ENCODE assay signal across 9 cellular contexts in the genomic region with DNA sequence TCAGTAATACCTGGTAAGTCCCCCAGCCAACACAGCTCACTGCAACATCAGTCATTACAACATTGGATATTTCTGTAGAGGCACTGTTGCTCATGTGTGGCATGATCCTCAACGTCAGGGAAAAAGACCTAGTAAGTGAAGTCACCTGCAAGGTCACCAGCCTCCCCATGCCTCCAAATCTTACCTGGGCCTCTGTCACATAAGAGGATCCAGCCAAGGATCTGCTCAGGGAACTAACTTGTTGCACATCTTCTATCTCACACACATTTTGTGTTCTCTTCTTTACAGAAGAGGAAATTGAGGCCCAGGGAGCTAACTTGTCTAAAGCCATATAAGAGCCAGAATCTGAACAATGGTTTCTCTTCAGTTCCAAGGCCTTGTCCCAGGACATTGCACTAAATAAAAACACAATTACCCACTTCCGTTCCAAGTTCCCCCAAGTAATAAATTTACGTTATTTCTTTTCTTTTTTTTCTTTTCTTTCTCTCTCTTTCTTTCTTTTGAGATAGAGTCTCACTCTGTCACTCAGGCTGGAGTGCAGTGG. TPM values are rescaled to one million over a fixed set of nuclear protein-coding genes. Genes with fewer than 3 reads are reported as not detected.
A peak's percentile ranks its signal among the peaks of the same experiment; 100 is the strongest.
DNase-seq lines count a peak whose midpoint lies in the region; ATAC-seq and TF ChIP-seq lines count a peak whose summit lies in the region.
"Had no signal": no experiment of that assay in that cellular context is flagged by ENCODE, and none has a peak within 500 bp of the region (broad histone marks: within the 10 kb centered on the region; RNA-seq: fewer than 3 reads in every experiment).

No MANE protein-coding gene starts in this region.

- H3K4me3 Mint-ChIP-seq in Calu3 (ENCODE audit: low read depth, unreplicated experiment) = peak overlapping the region; percentile 84
- peak overlapping the region; percentile 81 for H3K4me3 Mint-ChIP-seq in endodermal cell
- peak overlapping the region; percentile 82 for H3K4me3 Mint-ChIP-seq in progenitor cell of endocrine pancreas (ENCODE audit: low read depth)

- H3K27ac ChIP-seq in endodermal cell (ENCODE audit: low read depth, low read length) = no peak overlapping the region

- no peak overlapping the region for H3K9ac ChIP-seq in endodermal cell (ENCODE audit: extremely low read depth, low read length, poor library complexity, severe bottlenecking)

- peak overlapping the region; percentile 86 for H3K27ac Mint-ChIP-seq in Calu3 (ENCODE audit: unreplicated experiment)
- H3K27ac Mint-ChIP-seq in endodermal cell = no peak overlapping the region
- H3K27ac Mint-ChIP-seq in progenitor cell of endocrine pancreas = no peak overlapping the region

- DNase-seq in Calu3 (no peak), OCI-M1 (lab: John Stamatoyannopoulos, UW) (peak; percentile 1), endodermal cell (no peak), progenitor cell of endocrine pancreas (ENCODE audit: low spot score, unreplicated experiment) (no peak), NCI-H1105 treated with DMSO at 0.1 percent for 48 hours (lab: John Stamatoyannopoulos, UW) (no peak), DMS53 (lab: John Stamatoyannopoulos, UW) (no peak)
- DNase-seq in stimulated activated CD4-positive, alpha-beta T cell treated with anti-CD3 and anti-CD28 coated beads, Interleukin-15, amount 100 ng/mL, for 24 hours = no peak
- DNase-seq: NCI-H510A had no signal

- peaks cover 12% of the 10 kb centered on the region for H3K36me3 ChIP-seq in endodermal cell (ENCODE audit: control insufficient read depth, insufficient read depth, low read length)

- no peaks in the 10 kb centered on the region for H3K4me1 ChIP-seq in endodermal cell (ENCODE audit: control insufficient read depth, insufficient read depth, low read length)

- H3K27me3 Mint-ChIP-seq in Calu3 (ENCODE audit: unreplicated experiment) (no peaks in the 10 kb centered on the region), endodermal cell (ENCODE audit: insufficient read depth) (no peaks in the 10 kb centered on the region), progenitor cell of endocrine pancreas (no peaks in the 10 kb centered on the region)

- H3K36me3 Mint-ChIP-seq in Calu3 (ENCODE audit: insufficient read depth, unreplicated experiment) = peaks cover 30% of the 10 kb centered on the region
- H3K36me3 Mint-ChIP-seq in endodermal cell (ENCODE audit: low read depth) = peaks cover 18% of the 10 kb centered on the region
- H3K36me3 Mint-ChIP-seq in progenitor cell of endocrine pancreas (ENCODE audit: insufficient read depth) = no peaks in the 10 kb centered on the region

- intact Hi-C loops in Calu3 (cut with micrococcal nuclease; ENCODE audit: unreplicated experiment) = no loop called here

- no TSS peak for BruUV-seq in Calu3 (replicated peaks; lab: Mats Ljungman, UMichigan)

- 89 to 100% methylated on average over 2 to 3 of the region's 3 CpGs for WGBS in endodermal cell (ENCODE audit: insufficient coverage in 1 of 2, insufficient read length in 1 of 2), 2 experiments

- H3K9me3 ChIP-seq in endodermal cell (ENCODE audit: control insufficient read depth, low read length) = no peaks in the 10 kb centered on the region

- TF ChIP-seq CTCF in Calu3 (IDR thresholded peaks at IDR 0.05; ENCODE audit: unreplicated experiment) (no peak), endodermal cell (conservative IDR thresholded peaks at IDR 0.05) (no peak), progenitor cell of endocrine pancreas (IDR thresholded peaks at IDR 0.05; ENCODE audit: unreplicated experiment) (no peak)

- CTCF ChIA-PET in Calu3 (lab: Charles Lee) = interaction anchor here (0.8 kb wide), 1 partner anchor 47 kb away, joined by 3 read pairs; a partner anchor contains a TSS

- H3K9me3 Mint-ChIP-seq in Calu3 (ENCODE audit: low read depth, unreplicated experiment) (no peaks in the 10 kb centered on the region), endodermal cell (no peaks in the 10 kb centered on the region), progenitor cell of endocrine pancreas (ENCODE audit: low read depth) (no peaks in the 10 kb centered on the region)

- H3K27me3 ChIP-seq in endodermal cell (ENCODE audit: control insufficient read depth, insufficient read depth, low read length, poor library complexity, severe bottlenecking) = no peaks in the 10 kb centered on the region

- ATAC-seq in GM18502 (IDR thresholded peaks at IDR 0.05; ENCODE audit: poor library complexity, unreplicated experiment) = no peak

- H3K4me3 ChIP-seq in endodermal cell (ENCODE audit: low read length) = peak overlapping the region; percentile 91

- peaks cover 8% of the 10 kb centered on the region for H3K4me1 Mint-ChIP-seq in Calu3 (ENCODE audit: low read depth, unreplicated experiment)
- peaks cover 11% of the 10 kb centered on the region for H3K4me1 Mint-ChIP-seq in endodermal cell
- peaks cover 7% of the 10 kb centered on the region for H3K4me1 Mint-ChIP-seq in progenitor cell of endocrine pancreas (ENCODE audit: low read depth)

RNA-seq across cellular contexts. Expression of a gene that starts 1.4 kb away (rescaled TPM):
- total RNA-seq in Calu3 (2022) (52.3 and 55.7 TPM in 2 replicates), endodermal cell (10 to 100 TPM; 38.5 to 40.9 TPM), progenitor cell of endocrine pancreas (36.1 and 36.6 TPM in 2 replicates)
- 25.2 TPM for polyA plus RNA-seq in endodermal cell (2013, experiment 1 of 2)
- polyA plus RNA-seq in endodermal cell (2013, experiment 2 of 2) = 23.4 TPM

RNA-seq across cellular contexts. Expression of a gene that starts 15.7 kb away (rescaled TPM):
- total RNA-seq in Calu3 (2022) (1.4 and 2.4 TPM in 2 replicates), endodermal cell (not detected), progenitor cell of endocrine pancreas (not detected in 2 replicates)
- polyA plus RNA-seq in endodermal cell (2013, experiment 1 of 2) = not detected
- polyA plus RNA-seq in endodermal cell (2013, experiment 2 of 2) = not detected

RNA-seq across cellular contexts. Expression of a gene that starts 46.8 kb away (rescaled TPM):
- total RNA-seq in Calu3 (2022) (20.4 and 24.5 TPM in 2 replicates), endodermal cell (10 to 100 TPM; 20.7 to 22.2 TPM), progenitor cell of endocrine pancreas (16.6 and 17.7 TPM in 2 replicates)
- polyA plus RNA-seq in endodermal cell (2013, experiment 1 of 2) = 9.4 TPM
- polyA plus RNA-seq in endodermal cell (2013, experiment 2 of 2) = 10.0 TPM

RNA-seq across cellular contexts. Expression of a gene that starts 47.1 kb away (rescaled TPM):
- total RNA-seq in Calu3 (2022) (39.7 and 40.2 TPM in 2 replicates), endodermal cell (10 to 100 TPM; 60.4 to 67.4 TPM), progenitor cell of endocrine pancreas (60.4 and 63.2 TPM in 2 replicates)
- polyA plus RNA-seq in endodermal cell (2013, experiment 1 of 2) = 31.5 TPM
- polyA plus RNA-seq in endodermal cell (2013, experiment 2 of 2) = 32.0 TPM
